10 cellular contexts compared by ENCODE assay signal in genomic region chr7:33044986-33045385, GRCh38.
DNase-seq lines count a peak whose midpoint lies in the region; ATAC-seq, FAIRE-seq and TF ChIP-seq lines count a peak whose summit lies in the region.
"Had no signal": no experiment of that assay in that cellular context is flagged by ENCODE, and none has a peak within 500 bp of the region (broad histone marks: within the 10 kb centered on the region; RNA-seq: fewer than 3 reads in every experiment).

No MANE protein-coding gene starts in this region.

- H2AFZ ChIP-seq in OCI-LY3 (ENCODE audit: low read depth, low read length): no peak overlapping the region

- no peaks in the 10 kb centered on the region for H3K9me3 ChIP-seq in OCI-LY3 (ENCODE audit: insufficient read depth, low read length)
- no peaks in the 10 kb centered on the region for H3K9me3 ChIP-seq in effector memory CD4-positive, alpha-beta T cell (ENCODE audit: control insufficient read depth, low read length)

- H3K4me1 ChIP-seq in OCI-LY3 (ENCODE audit: low read length): peaks cover 45% of the 10 kb centered on the region
- peaks cover 9% of the 10 kb centered on the region for H3K4me1 ChIP-seq in effector memory CD4-positive, alpha-beta T cell (ENCODE audit: control insufficient read depth, insufficient read depth, low read length, poor library complexity, severe bottlenecking)

- H3K4me3 ChIP-seq in OCI-LY3 (ENCODE audit: low read length): no peak overlapping the region
- H3K4me3 ChIP-seq in effector memory CD4-positive, alpha-beta T cell (ENCODE audit: insufficient read depth, low read depth, low read length, poor library complexity, severe bottlenecking): no peak overlapping the region

- peaks cover 94% of the 10 kb centered on the region for H3K79me2 ChIP-seq in OCI-LY3 (ENCODE audit: low read length)

- H3K9me3 Mint-ChIP-seq in nephron: no peaks in the 10 kb centered on the region

- no peak for TF ChIP-seq POLR2A in H54 (IDR thresholded peaks at IDR 0.05; ENCODE audit: low read depth, low read length)

- H3K27ac ChIP-seq in OCI-LY3 (ENCODE audit: low read length) (no peak overlapping the region), substantia nigra (ENCODE audit: low read depth, low read length, poor library complexity, severe bottlenecking) (no peak overlapping the region)
- no peak overlapping the region for H3K27ac ChIP-seq in effector memory CD4-positive, alpha-beta T cell (ENCODE audit: insufficient read depth, low read length, poor library complexity, severe bottlenecking)

- no peak for TF ChIP-seq CTCF in OCI-LY3 (IDR thresholded peaks at IDR 0.05; ENCODE audit: low read depth, low read length)
- no peak for TF ChIP-seq CTCF in nephron (IDR thresholded peaks at IDR 0.05; ENCODE audit: unreplicated experiment in 3 of 3)

- no peak overlapping the region for H3K9ac ChIP-seq in OCI-LY3 (ENCODE audit: low read length)

- FAIRE-seq in H54 (lab: Jason Lieb, UNC): peak; percentile 68

- H3K36me3 ChIP-seq in OCI-LY3 (replicated peaks; ENCODE audit: low read depth, low read length): peaks cover 4% of the 10 kb centered on the region
- H3K36me3 ChIP-seq in effector memory CD4-positive, alpha-beta T cell (ENCODE audit: control insufficient read depth, insufficient read depth, low read length): no peaks in the 10 kb centered on the region

- H3K4me2 ChIP-seq in OCI-LY3 (ENCODE audit: low read length): peak overlapping the region; percentile 59

- H3K4me3 Mint-ChIP-seq in nephron: no peak overlapping the region

- no peaks in the 10 kb centered on the region for H3K36me3 Mint-ChIP-seq in nephron (ENCODE audit: low read depth)

- peaks cover 47% of the 10 kb centered on the region for H4K20me1 ChIP-seq in OCI-LY3 (ENCODE audit: insufficient read depth, low read length)

- peaks cover 32% of the 10 kb centered on the region for H3K4me1 Mint-ChIP-seq in nephron

- H3K27me3 Mint-ChIP-seq in nephron (ENCODE audit: low read depth): no peaks in the 10 kb centered on the region

- H3K27ac Mint-ChIP-seq in nephron: peak overlapping the region; percentile 29 to 74 (median 72)

- no peak for DNase-seq in H54 (ENCODE audit: insufficient read length, low spot score)
- DNase-seq in effector memory CD4-positive, alpha-beta T cell: no peak
- no peak for DNase-seq in stimulated activated CD4-positive, alpha-beta T cell treated with anti-CD3 and anti-CD28 coated beads, Interleukin-15, amount 100 ng/mL, for 24 hours
- no peak for DNase-seq in substantia nigra (lab: John Stamatoyannopoulos, UW)
- DNase-seq: activated CD4-positive, alpha-beta T cell treated with anti-CD3 and anti-CD28 coated beads for 1 hour; NCI-H187 had no signal

- ATAC-seq in GM18520 (IDR thresholded peaks at IDR 0.05; ENCODE audit: unreplicated experiment) (peak; percentile 39), HG03139 (IDR thresholded peaks at IDR 0.05; ENCODE audit: unreplicated experiment) (no peak)

- no peaks in the 10 kb centered on the region for H3K27me3 ChIP-seq in OCI-LY3 (ENCODE audit: low read depth, low read length)
- no peaks in the 10 kb centered on the region for H3K27me3 ChIP-seq in effector memory CD4-positive, alpha-beta T cell (replicated peaks; ENCODE audit: control insufficient read depth, insufficient read depth, low read length, poor library complexity, severe bottlenecking)
